ENCODE assay signal across 8 cellular contexts in the genomic region with DNA sequence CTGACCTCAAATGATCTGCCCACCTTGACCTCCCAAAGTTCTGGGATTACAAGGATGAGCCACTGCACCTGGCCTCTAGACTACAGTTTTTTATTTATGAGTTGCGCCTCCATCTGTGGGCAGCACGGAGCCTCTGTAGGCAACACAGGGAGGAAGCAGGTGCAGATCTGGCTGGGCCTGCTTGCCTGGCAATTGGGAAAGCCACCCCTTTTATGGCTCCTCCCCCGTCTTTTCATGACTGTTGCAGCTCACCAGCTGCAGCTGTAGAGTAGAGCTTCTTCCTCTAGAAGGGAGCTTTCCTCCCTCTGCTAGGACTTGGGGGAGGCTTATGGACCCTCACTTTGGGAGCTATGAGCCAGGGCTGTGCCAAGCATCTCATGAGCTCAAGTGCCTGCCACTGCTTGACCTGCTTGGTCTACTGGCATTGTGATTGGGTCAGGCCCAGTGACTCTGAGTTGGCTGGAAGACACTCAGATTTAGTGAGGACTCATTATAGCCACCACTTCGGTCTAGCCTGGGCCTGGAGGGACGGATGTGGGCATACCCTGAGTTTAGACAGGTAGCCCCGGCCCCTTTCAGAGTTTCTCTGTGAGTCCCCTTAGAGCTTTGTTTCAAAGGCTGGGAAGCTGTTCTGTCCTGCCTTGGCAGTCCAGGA. TPM values are rescaled to one million over a fixed set of nuclear protein-coding genes. Genes with fewer than 3 reads are reported as not detected.
DNase-seq lines count a peak whose midpoint lies in the region; ATAC-seq and TF ChIP-seq lines count a peak whose summit lies in the region.

No MANE protein-coding gene starts in this region.

- peaks cover 18% of the 10 kb centered on the region for H3K36me3 Mint-ChIP-seq in brain
- H3K36me3 Mint-ChIP-seq in activated T-helper 2 cell treated with anti-CD3 and anti-CD28 coated beads, Interferon-gamma antibody, Interleukin-2, Interleukin-4, amounts not matched to agents 10 μg/mL and 5 μg/mL and 100 μg/mL, durations not matched to agents 14 hours and 24 hours and 36 hours (ENCODE audit: low read depth) = no peaks in the 10 kb centered on the region

- H3K4me3 ChIP-seq in AG04450 (ENCODE audit: low read depth, low read length) (no peak overlapping the region), sigmoid colon (no peak overlapping the region)

- H3K27ac ChIP-seq in AG04450 (ENCODE audit: low read depth, low read length) (peak overlapping the region; percentile 70), sigmoid colon (peak overlapping the region; percentile 71 to 91 (median 88))

- H3K9me3 Mint-ChIP-seq in brain = no peaks in the 10 kb centered on the region
- no peaks in the 10 kb centered on the region for H3K9me3 Mint-ChIP-seq in activated T-helper 2 cell treated with anti-CD3 and anti-CD28 coated beads, Interferon-gamma antibody, Interleukin-2, Interleukin-4, amounts not matched to agents 10 μg/mL and 5 μg/mL and 100 μg/mL, durations not matched to agents 14 hours and 24 hours and 36 hours

- no peak for TF ChIP-seq POLR2A in sigmoid colon (IDR thresholded peaks at IDR 0.05)

- TF ChIP-seq EP300 in sigmoid colon (IDR thresholded peaks at IDR 0.05) = no peak

- POLR2A ChIA-PET in AG04450 (lab: Yijun Ruan, JAX) = interaction anchor here (1.3 kb wide), 1 partner anchor 54 kb away, joined by 4 read pairs; the partner anchor contains the start of genes PRMT7 and SLC7A6OS

- no peak for DNase-seq in AG04450 (ENCODE audit: low read depth, low spot score)
- peak; percentile 94 for DNase-seq in Kasumi-1 (lab: John Stamatoyannopoulos, UW)
- no peak for DNase-seq in sigmoid colon
- no peak for DNase-seq in activated T-helper 2 cell treated with anti-CD3 and anti-CD28 coated beads, Interferon-gamma antibody, Interleukin-2, Interleukin-4, amounts not matched to agents 10 μg/mL and 5 μg/mL and 100 μg/mL, durations not matched to agents 14 hours and 24 hours and 36 hours (ENCODE audit: low spot score)
- DNase-seq in activated CD4-positive, alpha-beta T cell treated with anti-CD3 and anti-CD28 coated beads, Interleukin-2, amount 50 U/mL, for 48 hours = no peak

- H3K27ac Mint-ChIP-seq in brain = peak overlapping the region; percentile 21 to 95 (median 79)
- H3K27ac Mint-ChIP-seq in activated T-helper 2 cell treated with anti-CD3 and anti-CD28 coated beads, Interferon-gamma antibody, Interleukin-2, Interleukin-4, amounts not matched to agents 10 μg/mL and 5 μg/mL and 100 μg/mL, durations not matched to agents 14 hours and 24 hours and 36 hours = no peak overlapping the region

- H3K4me1 Mint-ChIP-seq in brain = peaks cover 6% of the 10 kb centered on the region
- peaks cover 6% of the 10 kb centered on the region for H3K4me1 Mint-ChIP-seq in activated T-helper 2 cell treated with anti-CD3 and anti-CD28 coated beads, Interferon-gamma antibody, Interleukin-2, Interleukin-4, amounts not matched to agents 10 μg/mL and 5 μg/mL and 100 μg/mL, durations not matched to agents 14 hours and 24 hours and 36 hours (ENCODE audit: low read depth)

- WGBS in sigmoid colon, 2 donors = 36 to 46% methylated on average over 6 of the region's 6 CpGs

- H3K36me3 ChIP-seq in sigmoid colon = peaks cover 19 to 65% (median 26%) of the 10 kb centered on the region in 4 donors

- intact Hi-C loops in sigmoid colon (cut with DNase I) = no loop called here
- intact Hi-C loops in activated T-helper 2 cell treated with anti-CD3 and anti-CD28 coated beads, Interferon-gamma antibody, Interleukin-2, Interleukin-4, amounts not matched to agents 10 μg/mL and 5 μg/mL and 100 μg/mL, durations not matched to agents 14 hours and 24 hours and 36 hours (cut with micrococcal nuclease) = no loop called here

- H3K27me3 ChIP-seq in AG04450 (ENCODE audit: control insufficient read depth, insufficient read depth, low read length) = no peaks in the 10 kb centered on the region
- no peaks in the 10 kb centered on the region for H3K27me3 ChIP-seq in sigmoid colon

- CTCF ChIA-PET in AG04450 (lab: Charles Lee) = interaction anchor here (1.1 to 1.7 kb wide), 3 partner anchors 26 to 163 kb away, joined by 3 to 9 read pairs (median 6); no protein-coding TSS in a partner anchor

- peaks cover 0 to 46% (median 25%) of the 10 kb centered on the region in 4 donors for H3K4me1 ChIP-seq in sigmoid colon

- H3K27me3 Mint-ChIP-seq in brain = no peaks in the 10 kb centered on the region
- H3K27me3 Mint-ChIP-seq in activated T-helper 2 cell treated with anti-CD3 and anti-CD28 coated beads, Interferon-gamma antibody, Interleukin-2, Interleukin-4, amounts not matched to agents 10 μg/mL and 5 μg/mL and 100 μg/mL, durations not matched to agents 14 hours and 24 hours and 36 hours (ENCODE audit: low read depth) = no peaks in the 10 kb centered on the region

- TF ChIP-seq CTCF in AG04450 (IDR thresholded peaks at IDR 0.05; ENCODE audit: low read depth, low read length) (no peak), brain (conservative IDR thresholded peaks at IDR 0.05) (no peak), sigmoid colon (IDR thresholded peaks at IDR 0.05) (no peak)

- H3K9me3 ChIP-seq in AG04450 (ENCODE audit: control insufficient read depth, insufficient read depth, low read length) = no peaks in the 10 kb centered on the region
- no peaks in the 10 kb centered on the region for H3K9me3 ChIP-seq in sigmoid colon

- H3K4me3 Mint-ChIP-seq in brain = no peak overlapping the region
- H3K4me3 Mint-ChIP-seq in activated T-helper 2 cell treated with anti-CD3 and anti-CD28 coated beads, Interferon-gamma antibody, Interleukin-2, Interleukin-4, amounts not matched to agents 10 μg/mL and 5 μg/mL and 100 μg/mL, durations not matched to agents 14 hours and 24 hours and 36 hours (ENCODE audit: low read depth) = no peak overlapping the region

- peak; percentile 46 for ATAC-seq in GM18907 (IDR thresholded peaks at IDR 0.05; ENCODE audit: unreplicated experiment)
- no peak for ATAC-seq in GM19452 (IDR thresholded peaks at IDR 0.05; ENCODE audit: unreplicated experiment)

RNA-seq across cellular contexts. Expression of gene SLC7A6, which starts 6.9 kb away (rescaled TPM):
- polyA plus RNA-seq in AG04450 (2011; rRNA removed) (27.4 and 30.3 TPM in 2 replicates), brain (ENCODE audit: insufficient read depth, low read depth, low replicate concordance) (4.8 TPM), sigmoid colon (10 to 100 TPM in 1 of 3 donors, 1 to 10 TPM in 2; 1.8 to 22.5 (median 2.5) TPM)
- 53.3 and 73.9 TPM in 2 replicates for polyA minus RNA-seq in AG04450 (2011; rRNA and poly(A)+ RNA removed)
- total RNA-seq in sigmoid colon = 10 to 100 TPM; 26.8 to 40.7 (median 35.1) TPM
- 107 and 108 TPM in 2 replicates for total RNA-seq in activated T-helper 2 cell treated with anti-CD3 and anti-CD28 coated beads, Interferon-gamma antibody, Interleukin-2, Interleukin-4, amounts not matched to agents 10 μg/mL and 5 μg/mL and 100 μg/mL, durations not matched to agents 14 hours and 24 hours and 36 hours

RNA-seq across cellular contexts. Expression of gene PLA2G15, which starts 12.2 kb away (rescaled TPM):
- polyA plus RNA-seq in AG04450 (2011; rRNA removed) (15.7 and 18.7 TPM in 2 replicates), brain (ENCODE audit: insufficient read depth, low read depth, low replicate concordance) (12.2 TPM), sigmoid colon (10 to 100 TPM in 1 of 3 donors, 1 to 10 TPM in 2; 4.2 to 10.1 (median 8.1) TPM)
- 9.6 and 14.9 TPM in 2 replicates for polyA minus RNA-seq in AG04450 (2011; rRNA and poly(A)+ RNA removed)
- 10 to 100 TPM; 10.2 to 15.7 (median 12.5) TPM for total RNA-seq in sigmoid colon
- total RNA-seq in activated T-helper 2 cell treated with anti-CD3 and anti-CD28 coated beads, Interferon-gamma antibody, Interleukin-2, Interleukin-4, amounts not matched to agents 10 μg/mL and 5 μg/mL and 100 μg/mL, durations not matched to agents 14 hours and 24 hours and 36 hours = 9.0 and 10.3 TPM in 2 replicates

RNA-seq across cellular contexts. Expression of gene ESRP2, which starts 21.5 kb away (rescaled TPM):
- 0.01 and 0.14 TPM in 2 replicates for polyA plus RNA-seq in AG04450 (2011; rRNA removed)
- 0.23 TPM in 1 of 2 replicates, not detected in the other for polyA minus RNA-seq in AG04450 (2011; rRNA and poly(A)+ RNA removed)
- 1.8 TPM for polyA plus RNA-seq in brain (ENCODE audit: insufficient read depth, low read depth, low replicate concordance)
- total RNA-seq in sigmoid colon = under 1 TPM in 3 of 4 donors, not detected in 1; under 0.01 to 0.16 (median 0.14) TPM
- polyA plus RNA-seq in sigmoid colon = 10 to 100 TPM; 24.0 to 50.0 (median 25.4) TPM
- 0.23 and 0.34 TPM in 2 replicates for total RNA-seq in activated T-helper 2 cell treated with anti-CD3 and anti-CD28 coated beads, Interferon-gamma antibody, Interleukin-2, Interleukin-4, amounts not matched to agents 10 μg/mL and 5 μg/mL and 100 μg/mL, durations not matched to agents 14 hours and 24 hours and 36 hours

RNA-seq across cellular contexts. Expression of gene SLC7A6OS, which starts 53.4 kb away (rescaled TPM):
- polyA plus RNA-seq in AG04450 (2011; rRNA removed) (8.5 and 10.9 TPM in 2 replicates), brain (ENCODE audit: insufficient read depth, low read depth, low replicate concordance) (12.9 TPM), sigmoid colon (1 to 10 TPM; 4.8 to 10.0 (median 6.5) TPM)
- 8.2 and 9.2 TPM in 2 replicates for polyA minus RNA-seq in AG04450 (2011; rRNA and poly(A)+ RNA removed)
- total RNA-seq in sigmoid colon = 10 to 100 TPM in 3 of 4 donors, 1 to 10 TPM in 1; 9.5 to 20.8 (median 11.8) TPM
- total RNA-seq in activated T-helper 2 cell treated with anti-CD3 and anti-CD28 coated beads, Interferon-gamma antibody, Interleukin-2, Interleukin-4, amounts not matched to agents 10 μg/mL and 5 μg/mL and 100 μg/mL, durations not matched to agents 14 hours and 24 hours and 36 hours = 24.7 and 26.7 TPM in 2 replicates

RNA-seq across cellular contexts. Expression of gene PRMT7, which starts 53.4 kb away (rescaled TPM):
- polyA plus RNA-seq in AG04450 (2011; rRNA removed) (26.2 and 32.4 TPM in 2 replicates), brain (ENCODE audit: insufficient read depth, low read depth, low replicate concordance) (53.6 TPM), sigmoid colon (10 to 100 TPM; 12.0 to 40.7 (median 19.0) TPM)
- polyA minus RNA-seq in AG04450 (2011; rRNA and poly(A)+ RNA removed) = 33.8 and 50.4 TPM in 2 replicates
- total RNA-seq in sigmoid colon = 10 to 100 TPM; 34.6 to 51.0 (median 45.6) TPM
- total RNA-seq in activated T-helper 2 cell treated with anti-CD3 and anti-CD28 coated beads, Interferon-gamma antibody, Interleukin-2, Interleukin-4, amounts not matched to agents 10 μg/mL and 5 μg/mL and 100 μg/mL, durations not matched to agents 14 hours and 24 hours and 36 hours = 80.5 and 90.7 TPM in 2 replicates

Comparison
In these comparisons a context has a peak if more than half of its experiments do, and no peak if none do; other contexts are left out.
1. DNase-seq: peak in Kasumi-1 (2 of 2); none in AG04450 (single experiment), sigmoid colon (single experiment), activated T-helper 2 cell treated with anti-CD3 and anti-CD28 coated beads, Interferon-gamma antibody, Interleukin-2, Interleukin-4, amounts not matched to agents 10 μg/mL and 5 μg/mL and 100 μg/mL, durations not matched to agents 14 hours and 24 hours and 36 hours (single experiment) and activated CD4-positive, alpha-beta T cell treated with anti-CD3 and anti-CD28 coated beads, Interleukin-2, amount 50 U/mL, for 48 hours (0 of 2).